ENCODE assay signal across 8 cellular contexts in genomic region chr10:16777473-16778370, GRCh38. TPM values are rescaled to one million over a fixed set of nuclear protein-coding genes. Genes with fewer than 3 reads are reported as not detected.
A peak's percentile ranks its signal among the peaks of the same experiment; 100 is the strongest.
DNase-seq lines count a peak whose midpoint lies in the region; ATAC-seq and TF ChIP-seq lines count a peak whose summit lies in the region.

No MANE protein-coding gene starts in this region.

- no peaks in the 10 kb centered on the region for H3K27me3 Mint-ChIP-seq in activated CD4-positive, alpha-beta T cell treated with anti-CD3 and anti-CD28 coated beads for 36 hours
- H3K27me3 Mint-ChIP-seq in activated T-helper 17 cell treated with anti-CD3 and anti-CD28 coated beads, Interleukin-2, amount 50 U/mL, for 72 hours: no peaks in the 10 kb centered on the region

- no peak for TF ChIP-seq POLR2A in heart left ventricle (IDR thresholded peaks at IDR 0.05)

- peak overlapping the region; percentile 76 for H3K27ac Mint-ChIP-seq in activated CD4-positive, alpha-beta T cell treated with anti-CD3 and anti-CD28 coated beads for 36 hours
- H3K27ac Mint-ChIP-seq in activated T-helper 17 cell treated with anti-CD3 and anti-CD28 coated beads, Interleukin-2, amount 50 U/mL, for 72 hours: peak overlapping the region; percentile 96

- H3K9me3 ChIP-seq in HEK293 (ENCODE audit: control insufficient read depth, insufficient read depth, low read depth, low read length) (no peaks in the 10 kb centered on the region), heart left ventricle (no peaks in the 10 kb centered on the region)

- CTCF ChIA-PET in activated CD4-positive, alpha-beta T cell treated with anti-CD3 and anti-CD28 coated beads for 36 hours (lab: Charles Lee): interaction anchor here (0.6 to 1.4 kb wide), 5 partner anchors 18 to 1395 kb away, joined by 3 to 4 read pairs (median 3); no protein-coding TSS in a partner anchor
- CTCF ChIA-PET in HEK293 (lab: Yijun Ruan, JAX): interaction anchor here (0.5 to 1.6 kb wide), 16 partner anchors 11 to 1276 kb away, joined by 3 to 11 read pairs (median 4); no protein-coding TSS in a partner anchor

- no peaks in the 10 kb centered on the region for H3K27me3 ChIP-seq in heart left ventricle

- peaks cover 33% of the 10 kb centered on the region for H3K4me1 Mint-ChIP-seq in activated CD4-positive, alpha-beta T cell treated with anti-CD3 and anti-CD28 coated beads for 36 hours
- H3K4me1 Mint-ChIP-seq in activated T-helper 17 cell treated with anti-CD3 and anti-CD28 coated beads, Interleukin-2, amount 50 U/mL, for 72 hours: peaks cover 26% of the 10 kb centered on the region

- POLR2A ChIA-PET in activated CD4-positive, alpha-beta T cell treated with anti-CD3 and anti-CD28 coated beads for 36 hours (lab: Charles Lee): no interaction called here
- POLR2A ChIA-PET in HEK293 (lab: Yijun Ruan, JAX): no interaction called here

- no peak for DNase-seq in activated CD4-positive, alpha-beta T cell treated with anti-CD3 and anti-CD28 coated beads for 36 hours
- DNase-seq in activated CD4-positive, alpha-beta T cell treated with anti-CD3 and anti-CD28 coated beads, Interleukin-2, amount 50 U/mL, for 1 hour: no peak
- peak; percentile 40 for DNase-seq in NCI-H2081 treated with DMSO at 0.1 percent for 48 hours (lab: John Stamatoyannopoulos, UW)
- peak in 3 of 5 donors; percentile 46 to 61 (median 53) for DNase-seq in heart left ventricle
- DNase-seq in retina: peak; percentile 70

- intact Hi-C loops in activated CD4-positive, alpha-beta T cell treated with anti-CD3 and anti-CD28 coated beads for 36 hours (cut with DNase I, micrococcal nuclease): loop anchor here (1.0 to 10.0 kb wide), 13 partner anchors 31 to 1343 kb away; partner anchors contain the start of genes C1QL3 (in 2 of the 2) and PTER (in 2 of the 2)
- intact Hi-C loops in heart left ventricle (cut with DNase I): loop anchor here in 9 of 10 donors (1.0 to 10.0 kb wide), 8 partner anchors 343 to 877 kb away; partner anchors contain the start of gene PTER (in 1 of the 9)

- no peak overlapping the region for H3K4me3 Mint-ChIP-seq in activated CD4-positive, alpha-beta T cell treated with anti-CD3 and anti-CD28 coated beads for 36 hours
- peak overlapping the region; percentile 73 for H3K4me3 Mint-ChIP-seq in activated T-helper 17 cell treated with anti-CD3 and anti-CD28 coated beads, Interleukin-2, amount 50 U/mL, for 72 hours

- H3K36me3 ChIP-seq in HEK293 (ENCODE audit: control insufficient read depth in 2 of 2, insufficient read depth in 1 of 2, low read length in 2 of 2) (no peaks in the 10 kb centered on the region), heart left ventricle (peaks cover 0 to 25% (median 4%) of the 10 kb centered on the region in 9 donors)

- H3K4me3 ChIP-seq in HEK293 (ENCODE audit: low read depth, low read length): no peak overlapping the region
- peak overlapping the region in 1 of 12 donors; percentile 12 for H3K4me3 ChIP-seq in heart left ventricle

- H3K9me3 Mint-ChIP-seq in activated CD4-positive, alpha-beta T cell treated with anti-CD3 and anti-CD28 coated beads for 36 hours (ENCODE audit: low read depth): no peaks in the 10 kb centered on the region
- H3K9me3 Mint-ChIP-seq in activated T-helper 17 cell treated with anti-CD3 and anti-CD28 coated beads, Interleukin-2, amount 50 U/mL, for 72 hours: no peaks in the 10 kb centered on the region

- TF ChIP-seq CTCF in HEK293 (tag by site-specific recombination; IDR thresholded peaks at IDR 0.05) (0 out of 2 replicates have a peak, but pooled peaks have one; percentile 29), heart left ventricle (IDR thresholded peaks at IDR 0.05) (peak; percentile 70 to 85 (median 81))

- H3K4me1 ChIP-seq in HEK293 (ENCODE audit: control insufficient read depth, insufficient read depth, low read length) (no peaks in the 10 kb centered on the region), heart left ventricle (peaks cover 0 to 31% (median 11%) of the 10 kb centered on the region in 12 donors)

- no peak for ATAC-seq in activated CD4-positive, alpha-beta T cell treated with anti-CD3 and anti-CD28 coated beads for 36 hours
- no peak for ATAC-seq in activated T-helper 17 cell treated with anti-CD3 and anti-CD28 coated beads, Interleukin-2, amount 50 U/mL, for 72 hours (replicated peaks)
- ATAC-seq in heart left ventricle (peak; percentile 69 to 96 (median 79)), HG02642 (IDR thresholded peaks at IDR 0.05; ENCODE audit: poor library complexity, unreplicated experiment) (no peak)

- H3K27ac ChIP-seq in HEK293 (ENCODE audit: extremely low read depth, low read depth, low read length): no peak overlapping the region
- H3K27ac ChIP-seq in heart left ventricle: peak overlapping the region in 10 of 12 donors; percentile 5 to 57 (median 34)

- H3K36me3 Mint-ChIP-seq in activated CD4-positive, alpha-beta T cell treated with anti-CD3 and anti-CD28 coated beads for 36 hours (ENCODE audit: low read depth): peaks cover 18% of the 10 kb centered on the region
- H3K36me3 Mint-ChIP-seq in activated T-helper 17 cell treated with anti-CD3 and anti-CD28 coated beads, Interleukin-2, amount 50 U/mL, for 72 hours (ENCODE audit: low read depth): peaks cover 24% of the 10 kb centered on the region

- WGBS in heart left ventricle, 4 donors: 42 to 58% (median 46%) methylated on average over 7 of the region's 7 CpGs

TF ChIP-seq in HEK293, 187 proteins besides CTCF, POLR2A, EP300 and RAD21:
- TF ChIP-seq ZNF654 (tag by site-specific recombination; IDR thresholded peaks at IDR 0.05; ENCODE audit: low read depth): peak; percentile 87
- peak; percentile 84 for TF ChIP-seq ZNF121 (tag by site-specific recombination; IDR thresholded peaks at IDR 0.05)
- TF ChIP-seq PRDM4 (tag by site-specific recombination; IDR thresholded peaks at IDR 0.05): peak; percentile 98
- TF ChIP-seq, protein P1, sequence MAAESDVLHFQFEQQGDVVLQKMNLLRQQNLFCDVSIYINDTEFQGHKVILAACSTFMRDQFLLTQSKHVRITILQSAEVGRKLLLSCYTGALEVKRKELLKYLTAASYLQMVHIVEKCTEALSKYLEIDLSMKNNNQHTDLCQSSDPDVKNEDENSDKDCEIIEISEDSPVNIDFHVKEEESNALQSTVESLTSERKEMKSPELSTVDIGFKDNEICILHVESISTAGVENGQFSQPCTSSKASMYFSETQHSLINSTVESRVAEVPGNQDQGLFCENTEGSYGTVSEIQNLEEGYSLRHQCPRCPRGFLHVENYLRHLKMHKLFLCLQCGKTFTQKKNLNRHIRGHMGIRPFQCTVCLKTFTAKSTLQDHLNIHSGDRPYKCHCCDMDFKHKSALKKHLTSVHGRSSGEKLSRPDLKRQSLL (tag by site-specific recombination; IDR thresholded peaks at IDR 0.05): no peak
- TF ChIP-seq, protein P2, sequence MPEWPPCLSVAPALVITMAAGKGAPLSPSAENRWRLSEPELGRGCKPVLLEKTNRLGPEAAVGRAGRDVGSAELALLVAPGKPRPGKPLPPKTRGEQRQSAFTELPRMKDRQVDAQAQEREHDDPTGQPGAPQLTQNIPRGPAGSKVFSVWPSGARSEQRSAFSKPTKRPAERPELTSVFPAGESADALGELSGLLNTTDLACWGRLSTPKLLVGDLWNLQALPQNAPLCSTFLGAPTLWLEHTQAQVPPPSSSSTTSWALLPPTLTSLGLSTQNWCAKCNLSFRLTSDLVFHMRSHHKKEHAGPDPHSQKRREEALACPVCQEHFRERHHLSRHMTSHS (tag by site-specific recombination; IDR thresholded peaks at IDR 0.05): no peak

RNA-seq across cellular contexts. Expression of gene RSU1, which starts 39.5 kb away (rescaled TPM):
- 10 to 100 TPM; 38.4 to 62.8 TPM for total RNA-seq in activated CD4-positive, alpha-beta T cell treated with anti-CD3 and anti-CD28 coated beads for 36 hours
- total RNA-seq in activated T-helper 17 cell treated with anti-CD3 and anti-CD28 coated beads, Interleukin-2, amount 50 U/mL, for 72 hours: 10 to 100 TPM; 56.1 to 87.8 TPM
- total RNA-seq in heart left ventricle: 10 to 100 TPM; 42.3 to 84.1 (median 53.0) TPM
- 10 to 100 TPM; 29.6 to 68.9 TPM for polyA plus RNA-seq in heart left ventricle

Comparison
In these comparisons a context has a peak if more than half of its experiments do, and no peak if none do; other contexts are left out.
1. ATAC-seq: peak in heart left ventricle (4 of 4); none in activated CD4-positive, alpha-beta T cell treated with anti-CD3 and anti-CD28 coated beads for 36 hours (single experiment), activated T-helper 17 cell treated with anti-CD3 and anti-CD28 coated beads, Interleukin-2, amount 50 U/mL, for 72 hours (single experiment) and HG02642 (single experiment).
2. DNase-seq: peak in NCI-H2081 treated with DMSO at 0.1 percent for 48 hours (single experiment), heart left ventricle (3 of 5) and retina (single experiment); none in activated CD4-positive, alpha-beta T cell treated with anti-CD3 and anti-CD28 coated beads for 36 hours (single experiment) and activated CD4-positive, alpha-beta T cell treated with anti-CD3 and anti-CD28 coated beads, Interleukin-2, amount 50 U/mL, for 1 hour (single experiment).